1 cellular context compared by ENCODE assay signal in the genomic region with DNA sequence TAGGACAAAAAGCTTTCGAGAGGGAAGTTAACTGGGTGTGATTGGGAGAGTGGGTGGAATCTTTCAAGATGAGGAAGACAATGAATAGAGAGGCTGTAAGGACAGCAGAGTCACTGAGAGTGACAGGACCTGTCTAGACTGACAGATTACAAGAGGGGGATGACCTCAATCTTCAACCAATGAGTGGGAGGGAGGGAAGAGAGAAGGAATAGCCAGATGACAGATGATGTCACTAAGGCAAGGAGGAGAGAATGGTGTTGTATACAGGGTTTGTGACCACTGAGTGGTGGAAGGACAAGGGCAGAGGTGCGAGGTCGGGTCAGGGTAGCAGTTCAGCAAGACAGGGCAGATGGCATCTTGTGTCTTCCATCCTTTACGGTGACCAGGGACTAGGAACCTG.
A peak's percentile ranks its signal among the peaks of the same experiment; 100 is the strongest.
TF ChIP-seq lines count a peak whose summit lies in the region.

No MANE protein-coding gene starts in this region.

TF ChIP-seq in HepG2, 621 proteins besides CTCF, POLR2A, EP300 and RAD21:
- TF ChIP-seq ZNF274 (CRISPR knock-in tag; IDR thresholded peaks at IDR 0.05) (no peak), CREB1 (IDR thresholded peaks at IDR 0.05) (peak; percentile 56; the same call in 1 of the 2 replicates), CREB1 (CRISPR knock-in tag; IDR thresholded peaks at IDR 0.05) (no peak), ATF7 (IDR thresholded peaks at IDR 0.05) (peak; percentile 51), ATF7 (CRISPR knock-in tag; IDR thresholded peaks at IDR 0.05) (no peak)
- TF ChIP-seq, protein P1, sequence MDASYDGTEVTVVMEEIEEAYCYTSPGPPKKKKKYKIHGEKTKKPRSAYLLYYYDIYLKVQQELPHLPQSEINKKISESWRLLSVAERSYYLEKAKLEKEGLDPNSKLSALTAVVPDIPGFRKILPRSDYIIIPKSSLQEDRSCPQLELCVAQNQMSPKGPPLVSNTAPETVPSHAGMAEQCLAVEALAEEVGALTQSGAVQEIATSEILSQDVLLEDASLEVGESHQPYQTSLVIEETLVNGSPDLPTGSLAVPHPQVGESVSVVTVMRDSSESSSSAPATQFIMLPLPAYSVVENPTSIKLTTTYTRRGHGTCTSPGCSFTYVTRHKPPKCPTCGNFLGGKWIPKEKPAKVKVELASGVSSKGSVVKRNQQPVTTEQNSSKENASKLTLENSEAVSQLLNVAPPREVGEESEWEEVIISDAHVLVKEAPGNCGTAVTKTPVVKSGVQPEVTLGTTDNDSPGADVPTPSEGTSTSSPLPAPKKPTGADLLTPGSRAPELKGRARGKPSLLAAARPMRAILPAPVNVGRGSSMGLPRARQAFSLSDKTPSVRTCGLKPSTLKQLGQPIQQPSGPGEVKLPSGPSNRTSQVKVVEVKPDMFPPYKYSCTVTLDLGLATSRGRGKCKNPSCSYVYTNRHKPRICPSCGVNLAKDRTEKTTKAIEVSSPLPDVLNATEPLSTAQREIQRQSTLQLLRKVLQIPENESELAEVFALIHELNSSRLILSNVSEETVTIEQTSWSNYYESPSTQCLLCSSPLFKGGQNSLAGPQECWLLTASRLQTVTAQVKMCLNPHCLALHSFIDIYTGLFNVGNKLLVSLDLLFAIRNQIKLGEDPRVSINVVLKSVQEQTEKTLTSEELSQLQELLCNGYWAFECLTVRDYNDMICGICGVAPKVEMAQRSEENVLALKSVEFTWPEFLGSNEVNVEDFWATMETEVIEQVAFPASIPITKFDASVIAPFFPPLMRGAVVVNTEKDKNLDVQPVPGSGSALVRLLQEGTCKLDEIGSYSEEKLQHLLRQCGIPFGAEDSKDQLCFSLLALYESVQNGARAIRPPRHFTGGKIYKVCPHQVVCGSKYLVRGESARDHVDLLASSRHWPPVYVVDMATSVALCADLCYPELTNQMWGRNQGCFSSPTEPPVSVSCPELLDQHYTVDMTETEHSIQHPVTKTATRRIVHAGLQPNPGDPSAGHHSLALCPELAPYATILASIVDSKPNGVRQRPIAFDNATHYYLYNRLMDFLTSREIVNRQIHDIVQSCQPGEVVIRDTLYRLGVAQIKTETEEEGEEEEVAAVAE (CRISPR knock-in tag; IDR thresholded peaks at IDR 0.05; ENCODE audit: borderline replicate concordance): no peak
